In the genomic region with DNA sequence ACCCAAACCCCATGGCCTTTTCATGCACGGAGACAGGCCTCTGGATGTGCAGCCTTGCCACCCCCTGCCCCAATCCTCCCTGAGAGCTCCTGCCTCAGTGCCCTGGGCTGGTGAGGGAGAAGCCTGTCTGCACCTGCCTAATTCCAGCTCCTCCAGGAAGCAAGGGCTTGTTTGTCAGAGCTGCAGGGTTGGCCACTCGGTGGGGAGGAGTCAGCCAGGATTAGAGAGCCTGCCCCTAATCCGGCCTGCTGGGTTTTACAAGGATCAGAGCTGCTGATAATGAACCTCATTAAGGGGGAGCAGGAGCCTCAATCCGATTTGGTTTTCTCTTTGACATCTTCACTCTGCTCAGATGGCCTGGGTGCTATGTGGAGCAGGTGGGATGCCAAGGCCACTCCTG, we compare ENCODE assay signal across 24 cellular contexts.
DNase-seq lines count a peak whose midpoint lies in the region; ATAC-seq and TF ChIP-seq lines count a peak whose summit lies in the region.
"Had no signal": no experiment of that assay in that cellular context is flagged by ENCODE, and none has a peak within 500 bp of the region (broad histone marks: within the 10 kb centered on the region; RNA-seq: fewer than 3 reads in every experiment).

No MANE protein-coding gene starts in this region.

- intact Hi-C loops in posterior cingulate gyrus (cut with DNase I), result no loop called here

- ATAC-seq in HG03378 (IDR thresholded peaks at IDR 0.05; ENCODE audit: unreplicated experiment) (no peak), GM21515 (IDR thresholded peaks at IDR 0.05; ENCODE audit: unreplicated experiment) (no peak)
- ATAC-seq: HepG2, right lobe of liver had no signal

- H3K4me3 ChIP-seq in LNCaP clone FGC (ENCODE audit: low read depth, low read length), result no peak overlapping the region
- H3K4me3 ChIP-seq: esophagus muscularis mucosa, lung, Peyer's patch, right lobe of liver, SK-N-MC, stomach, tibial nerve had no signal

- peak; percentile 8 for DNase-seq in ELF-1 (ENCODE audit: low read depth, low spot score)
- DNase-seq in LNCaP clone FGC (ENCODE audit: low read depth), result peak; percentile 52
- peak; percentile 79 for DNase-seq in iPS-NIHi11 (ENCODE audit: low spot score)
- no peak for DNase-seq in posterior cingulate gyrus
- no peak for DNase-seq in NCI-H510A (lab: John Stamatoyannopoulos, UW)
- DNase-seq: activated CD8-positive, alpha-beta memory T cell treated with anti-CD3 and anti-CD28 coated beads, Interleukin-2, amount 50 U/mL, for 4 hours; activated effector memory CD4-positive, alpha-beta T cell treated with Interleukin-2 at 50 U/mL for 16 hours; DND-41; effector CD4-positive, alpha-beta T cell; kidney glomerular epithelial cell; NCI-H1436 treated with DMSO at 0.1 percent for 48 hours; NCI-H2171; Peyer's patch; right lobe of liver; stomach; T-helper 17 cell had no signal

- H3K27ac ChIP-seq in VCaP, result peak overlapping the region; percentile 52
- H3K27ac ChIP-seq: esophagus muscularis mucosa, Peyer's patch, right lobe of liver, SK-N-MC, stomach, tibial nerve had no signal

- TF ChIP-seq CTCF in LNCaP clone FGC (IDR thresholded peaks at IDR 0.05; ENCODE audit: control insufficient read depth, extremely low read depth, insufficient read depth) (no peak), VCaP (conservative IDR thresholded peaks at IDR 0.05) (no peak)

Comparison
In these comparisons a context has a peak if more than half of its experiments do, and no peak if none do; other contexts are left out.
1. DNase-seq: peak in ELF-1 (single experiment), LNCaP clone FGC (single experiment) and iPS-NIHi11 (single experiment); none in posterior cingulate gyrus (0 of 10) and NCI-H510A (single experiment).